8 cellular contexts compared by ENCODE assay signal in genomic region chr1:26695417-26696190, GRCh38. TPM values are rescaled to one million over a fixed set of nuclear protein-coding genes. Genes with fewer than 3 reads are reported as not detected.
DNase-seq lines count a peak whose midpoint lies in the region; ATAC-seq and TF ChIP-seq lines count a peak whose summit lies in the region.

Gene ARID1A (plus strand): TSS chr1:26696015. CDS start chr1:26696404, 389 bp downstream.

- peaks cover 37% of the 10 kb centered on the region for H3K4me1 Mint-ChIP-seq in activated naive CD8-positive, alpha-beta T cell treated with anti-CD3 and anti-CD28 coated beads, Interleukin-2, amount 50 U/mL, for 24 hours

- no peaks in the 10 kb centered on the region for H3K27me3 Mint-ChIP-seq in activated naive CD8-positive, alpha-beta T cell treated with anti-CD3 and anti-CD28 coated beads, Interleukin-2, amount 50 U/mL, for 24 hours

- peak within 1 kb of the TSS; percentile 87 for H3K4me3 ChIP-seq in ovary
- peak within 1 kb of the TSS; percentile 94 for H3K4me3 ChIP-seq in thoracic aorta

- no peaks in the 10 kb centered on the region for H3K9me3 ChIP-seq in ovary
- H3K9me3 ChIP-seq in thoracic aorta = no peaks in the 10 kb centered on the region

- TF ChIP-seq EP300 in ovary (IDR thresholded peaks at IDR 0.05) = no peak

- H3K36me3 Mint-ChIP-seq in activated naive CD8-positive, alpha-beta T cell treated with anti-CD3 and anti-CD28 coated beads, Interleukin-2, amount 50 U/mL, for 24 hours (ENCODE audit: low read depth) = peaks cover 5% of the 10 kb centered on the region

- TF ChIP-seq CTCF in ovary (IDR thresholded peaks at IDR 0.05) (peak in 2 of 3 donors; percentile 40 to 77), thoracic aorta (IDR thresholded peaks at IDR 0.05) (no peak)

- ATAC-seq in HG02798 (IDR thresholded peaks at IDR 0.05; ENCODE audit: poor library complexity, unreplicated experiment) = peak; percentile 56
- ATAC-seq in activated naive CD8-positive, alpha-beta T cell treated with anti-CD3 and anti-CD28 coated beads, Interleukin-2, amount 50 U/mL, for 24 hours = peak; percentile 44
- peak; percentile 75 for ATAC-seq in Right ventricle myocardium inferior
- ATAC-seq in thoracic aorta (ENCODE audit: insufficient number of reproducible peaks, low FRiP score, low read depth) = peak; percentile 33

- TF ChIP-seq POLR2A in GM10847 (IDR thresholded peaks at IDR 0.05; ENCODE audit: extremely low read depth, insufficient read length) (peak; percentile 65), ovary (IDR thresholded peaks at IDR 0.05) (peak; percentile 92)

- intact Hi-C loops in Right ventricle myocardium inferior (cut with DNase I) (loop anchor here (1.0 to 5.0 kb wide), 2 partner anchors 28 to 47 kb away; no protein-coding TSS in a partner anchor), ovary (cut with DNase I) (loop anchor here in 3 of 4 donors (5.0 kb wide), 1 partner anchor 92 kb away; the partner anchor contains the start of gene PIGV (in 3 of the 3))

- H3K27ac ChIP-seq in ovary = peak within 1 kb of the TSS; percentile 93
- H3K27ac ChIP-seq in thoracic aorta = peak within 1 kb of the TSS; percentile 91 to 98

- no peaks in the 10 kb centered on the region for H3K27me3 ChIP-seq in ovary
- H3K27me3 ChIP-seq in thoracic aorta (replicated peaks; ENCODE audit: insufficient read depth) = no peaks in the 10 kb centered on the region

- peak within 1 kb of the TSS; percentile 93 for H3K27ac Mint-ChIP-seq in activated naive CD8-positive, alpha-beta T cell treated with anti-CD3 and anti-CD28 coated beads, Interleukin-2, amount 50 U/mL, for 24 hours

- H3K9me3 Mint-ChIP-seq in activated naive CD8-positive, alpha-beta T cell treated with anti-CD3 and anti-CD28 coated beads, Interleukin-2, amount 50 U/mL, for 24 hours = no peaks in the 10 kb centered on the region

- H3K36me3 ChIP-seq in ovary (no peaks in the 10 kb centered on the region), thoracic aorta (no peaks in the 10 kb centered on the region)

- WGBS in ovary, 3 donors = 0 to 1% (median 1%) methylated on average over 40 to 82 of the region's 86 CpGs

- H3K4me1 ChIP-seq in ovary (ENCODE audit: insufficient read depth) (peaks cover 12% of the 10 kb centered on the region), thoracic aorta (ENCODE audit: control insufficient read depth in 1 of 2, low read depth in 2 of 2) (peaks cover 37 to 51% of the 10 kb centered on the region in 2 donors)

- H3K4me3 Mint-ChIP-seq in activated naive CD8-positive, alpha-beta T cell treated with anti-CD3 and anti-CD28 coated beads, Interleukin-2, amount 50 U/mL, for 24 hours = peak within 1 kb of the TSS; percentile 89

- DNase-seq in NCI-H1436 (lab: John Stamatoyannopoulos, UW) (peak; percentile 93), T follicular helper cell (ENCODE audit: low read depth) (peak; percentile 94), Right ventricle myocardium inferior (ENCODE audit: missing footprints) (peak; percentile 98), ovary (peak; percentile 94 to 97 (median 95)), thoracic aorta (ENCODE audit: low spot score) (peak; percentile 74)
- peak; percentile 92 for DNase-seq in activated naive CD8-positive, alpha-beta T cell treated with anti-CD3 and anti-CD28 coated beads, Interleukin-2, amount 50 U/mL, for 24 hours

RNA-seq across cellular contexts. Expression of gene ARID1A, which starts in this region (rescaled TPM):
- total RNA-seq in Right ventricle myocardium inferior = 27.5 TPM
- total RNA-seq in ovary = 100 to 1,000 TPM in 1 of 7 donors, 10 to 100 TPM in 6; 28.5 to 102 (median 77.5) TPM
- polyA plus RNA-seq in ovary = 10 to 100 TPM; 27.6 to 40.1 TPM
- total RNA-seq in thoracic aorta = 10 to 100 TPM; 53.6 to 69.2 TPM

Comparison
In these comparisons a context has a peak if more than half of its experiments do, and no peak if none do; other contexts are left out.
1. Peak in every context shown above with its lines: DNase-seq, ATAC-seq, H3K4me3 ChIP-seq and H3K27ac ChIP-seq.